In genomic region chr14:74111395-74112216, GRCh38 we compare ENCODE assay signal across 8 cellular contexts. TPM values are rescaled to one million over a fixed set of nuclear protein-coding genes. Genes with fewer than 3 reads are reported as not detected.
A peak's percentile ranks its signal among the peaks of the same experiment; 100 is the strongest.
DNase-seq lines count a peak whose midpoint lies in the region; FAIRE-seq and TF ChIP-seq lines count a peak whose summit lies in the region.
"Not testable (repeated sequence)": the region's sequence is repeated elsewhere in the genome, so short reads cannot be mapped to it uniquely, and the experiment has no call there.

No MANE protein-coding gene starts in this region.

- not testable (repeated sequence) for H3K4ac ChIP-seq in H9 (ENCODE audit: low read depth, low read length)

- not testable (repeated sequence) for TF ChIP-seq POLR2A in Peyer's patch (IDR thresholded peaks at IDR 0.05)

- H3K9me3 Mint-ChIP-seq in Caco-2 (ENCODE audit: unreplicated experiment); H9; mesothelial cell of epicardium: not testable (repeated sequence)

- H3K36me3 Mint-ChIP-seq in Caco-2 (ENCODE audit: insufficient read depth, unreplicated experiment), result not testable (repeated sequence)
- H3K36me3 Mint-ChIP-seq in H9 (ENCODE audit: insufficient read depth in 1 of 3, low read depth in 3 of 3), result peaks cover 8 to 24% (median 15%) of the 10 kb centered on the region in 3 experiments; a peak in 6 of 7 replicates
- peaks cover 16% of the 10 kb centered on the region for H3K36me3 Mint-ChIP-seq in mesothelial cell of epicardium

- H3K27ac Mint-ChIP-seq in Caco-2 (ENCODE audit: unreplicated experiment); H9; mesothelial cell of epicardium: not testable (repeated sequence)

- not testable (repeated sequence) for H3K4me1 Mint-ChIP-seq in Caco-2 (ENCODE audit: low read depth, unreplicated experiment); H9; mesothelial cell of epicardium

- not testable (repeated sequence) for H3K27me3 Mint-ChIP-seq in Caco-2 (ENCODE audit: insufficient read depth, unreplicated experiment); H9 (ENCODE audit: low read depth); mesothelial cell of epicardium (ENCODE audit: low read depth)

- not testable (repeated sequence) for H4K5ac ChIP-seq in H9 (ENCODE audit: insufficient read length, low read depth, low read length)

- H4K91ac ChIP-seq in H9 (ENCODE audit: insufficient read length, low read depth, low read length), result not testable (repeated sequence)

- not testable (repeated sequence) for H3K27ac ChIP-seq in H9 (ENCODE audit: insufficient read length, low read depth, low read length); Peyer's patch

- not testable (repeated sequence) for H3K14ac ChIP-seq in H9 (ENCODE audit: insufficient read depth, low read length)

- not testable (repeated sequence) for H2BK120ac ChIP-seq in H9 (ENCODE audit: low read depth, low read length, poor library complexity, severe bottlenecking)

- H2BK15ac ChIP-seq in H9 (ENCODE audit: low read depth, low read length), result not testable (repeated sequence)

- FAIRE-seq in frontal cortex (lab: Jason Lieb, UNC), result peak; percentile 45

- H4K8ac ChIP-seq in H9 (replicated peaks; ENCODE audit: insufficient read length, low read depth, low read length), result not testable (repeated sequence)

- not testable (repeated sequence) for H4K20me1 ChIP-seq in H9 (ENCODE audit: control insufficient read depth, insufficient read depth, insufficient read length)

- no CpG with 5 or more reads among the region's 13 CpGs for WGBS in H9 (ENCODE audit: extremely low coverage, insufficient read length, low lambda C conversion rate)

- H3K4me3 Mint-ChIP-seq in Caco-2 (ENCODE audit: unreplicated experiment); H9; mesothelial cell of epicardium: not testable (repeated sequence)

- not testable (repeated sequence) for H2AFZ ChIP-seq in H9 (ENCODE audit: low read length)

- H3K9ac ChIP-seq in H9 (ENCODE audit: extremely low read depth, insufficient read length, low read length), result not testable (repeated sequence)

- not testable (repeated sequence) for H2BK5ac ChIP-seq in H9 (ENCODE audit: insufficient read length, low read length)

- not testable (repeated sequence) for H2BK20ac ChIP-seq in H9 (ENCODE audit: low read depth, low read length, poor library complexity, severe bottlenecking)

- not testable (repeated sequence) for H3K36me3 ChIP-seq in Caco-2 (ENCODE audit: control insufficient read depth, insufficient read depth, low read length); Peyer's patch

- H3K79me1 ChIP-seq in H9 (ENCODE audit: insufficient read depth, low read depth, low read length, poor library complexity, severe bottlenecking), result not testable (repeated sequence)

- not testable (repeated sequence) for H3K23me2 ChIP-seq in H9 (ENCODE audit: insufficient read length, low read depth, low read length, poor library complexity, severe bottlenecking)

- not testable (repeated sequence) for H3K9me3 ChIP-seq in Caco-2; H9 (ENCODE audit: control insufficient read depth, low read depth, low read length); Peyer's patch

- DNase-seq in Caco-2, result peak in 1 of 2 experiments; percentile 43
- DNase-seq in H9; Peyer's patch; mesothelial cell of epicardium (ENCODE audit: low spot score in 2 of 2, unreplicated experiment in 2 of 2): not testable (repeated sequence)
- DNase-seq in NCI-H1694 (lab: John Stamatoyannopoulos, UW), result peak; percentile 93
- DNase-seq in astrocyte of the hippocampus (ENCODE audit: low read depth, low spot score), result peak; percentile 71
- DNase-seq in frontal cortex (ENCODE audit: low spot score in 2 of 2), result peak; percentile 18 to 44
- DNase-seq in stromal cell of bone marrow (ENCODE audit: low read depth), result peak; percentile 44

- not testable (repeated sequence) for BruUV-seq in Caco-2 (replicated peaks; lab: Mats Ljungman, UMichigan)

- CTCF ChIA-PET in Caco-2 (lab: Charles Lee), result interaction anchor here (0.7 kb wide), 1 partner anchor 45 kb away, joined by 3 read pairs; no protein-coding TSS in a partner anchor

- not testable (repeated sequence) for H3K4me2 ChIP-seq in H9 (ENCODE audit: insufficient read depth, insufficient read length, low read length)

- not testable (repeated sequence) for H2AK5ac ChIP-seq in H9 (ENCODE audit: insufficient read length, low read length)

- intact Hi-C loops in Caco-2 (cut with micrococcal nuclease; ENCODE audit: unreplicated experiment), result loop anchor here (1.0 kb wide), 2 partner anchors 107 to 140 kb away; no protein-coding TSS in a partner anchor

- not testable (repeated sequence) for H3K27me3 ChIP-seq in Caco-2 (replicated peaks; ENCODE audit: control insufficient read depth, insufficient read depth, low read length); H9 (ENCODE audit: insufficient read depth, low read length); Peyer's patch

- not testable (repeated sequence) for H3K18ac ChIP-seq in H9 (ENCODE audit: insufficient read length, low read depth, low read length)

- not testable (repeated sequence) for H3T11ph ChIP-seq in H9 (ENCODE audit: low read length)

- not testable (repeated sequence) for H3K4me1 ChIP-seq in Caco-2; H9 (ENCODE audit: insufficient read depth, low read length); Peyer's patch

- not testable (repeated sequence) for H3K23ac ChIP-seq in H9 (ENCODE audit: insufficient read length, low read depth, low read length)

- H3K56ac ChIP-seq in H9 (ENCODE audit: insufficient read length, low read depth, low read length), result not testable (repeated sequence)

- POLR2A ChIA-PET in Caco-2 (lab: Charles Lee), result interaction anchor here (0.6 kb wide), 1 partner anchor 124 kb away, joined by 3 read pairs; no protein-coding TSS in a partner anchor

- H2BK12ac ChIP-seq in H9 (ENCODE audit: insufficient read length, low read depth, low read length), result not testable (repeated sequence)

- TF ChIP-seq CTCF in Caco-2 (IDR thresholded peaks at IDR 0.05; ENCODE audit: insufficient read depth in 1 of 2, low read depth in 1 of 2, low read length in 1 of 2, severe bottlenecking in 1 of 2, unreplicated experiment in 1 of 2), result peak; percentile 51 to 57
- TF ChIP-seq CTCF in H9 (conservative IDR thresholded peaks at IDR 0.05), result peak; percentile 66
- TF ChIP-seq CTCF in Peyer's patch (IDR thresholded peaks at IDR 0.05), result peak in 4 of 6 experiments; percentile 55 to 81 (median 76)
- peak; percentile 23 for TF ChIP-seq CTCF in mesothelial cell of epicardium (IDR thresholded peaks at IDR 0.05; ENCODE audit: unreplicated experiment)

- H3K4me3 ChIP-seq in Caco-2 (ENCODE audit: low read depth, low read length); Peyer's patch: not testable (repeated sequence)

- not testable (repeated sequence) for H3K79me2 ChIP-seq in H9 (ENCODE audit: insufficient read depth, low read length)

RNA-seq across cellular contexts. Expression of gene LIN52, which starts 26.9 kb away (rescaled TPM):
- 11.3 and 11.8 TPM in 2 replicates for total RNA-seq in Caco-2 (2022)
- 9.9 and 11.0 TPM in 2 replicates for total RNA-seq in H9 (2021)
- 10 to 100 TPM in 3 of 4 donors, 1 to 10 TPM in 1; 9.2 to 24.2 (median 14.8) TPM for total RNA-seq in Peyer's patch
- total RNA-seq in frontal cortex, result 18.3 TPM
- total RNA-seq in mesothelial cell of epicardium, result 11.4 to 12.4 TPM (median 12.1 TPM) in 3 replicates

RNA-seq across cellular contexts. Expression of gene ALDH6A1, which starts 27.4 kb away (rescaled TPM):
- 25.9 and 30.0 TPM in 2 replicates for total RNA-seq in Caco-2 (2022)
- 36.8 and 37.8 TPM in 2 replicates for total RNA-seq in H9 (2021)
- total RNA-seq in Peyer's patch, result 10 to 100 TPM in 3 of 4 donors, 1 to 10 TPM in 1; 9.1 to 67.8 (median 50.4) TPM
- 35.1 TPM for total RNA-seq in frontal cortex
- total RNA-seq in mesothelial cell of epicardium, result 16.8 to 17.2 TPM (median 17.2 TPM) in 3 replicates

Comparison
In these comparisons a context has a peak if more than half of its experiments do, and no peak if none do; other contexts are left out.
1. CTCF ChIP-seq: peak in every context shown above with its lines; median percentile 76 in Peyer's patch; 66 in H9; 54 in Caco-2; 23 in mesothelial cell of epicardium.